Comparison of ENCODE assay signal across 17 cellular contexts in the genomic region with DNA sequence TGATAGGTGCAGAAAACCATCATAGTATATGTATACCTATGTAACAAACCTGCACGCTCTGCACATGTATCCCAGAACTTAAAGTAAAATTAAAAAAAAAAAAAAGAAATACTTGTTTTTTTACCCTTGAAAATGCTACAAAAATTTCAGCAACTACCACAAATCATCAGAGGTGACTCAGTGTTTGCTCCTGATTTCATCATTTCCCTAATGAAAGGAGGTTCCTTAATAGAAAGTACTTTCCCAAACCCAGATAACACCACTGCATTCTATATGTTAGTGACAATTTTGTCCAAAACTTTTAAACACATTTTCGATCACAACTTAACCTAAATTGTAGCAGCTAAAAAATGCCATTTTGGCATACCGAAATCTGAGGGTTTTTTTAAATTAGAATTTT.
DNase-seq lines count a peak whose midpoint lies in the region; ATAC-seq and TF ChIP-seq lines count a peak whose summit lies in the region.
"Had no signal": no experiment of that assay in that cellular context is flagged by ENCODE, and none has a peak within 500 bp of the region (broad histone marks: within the 10 kb centered on the region; RNA-seq: fewer than 3 reads in every experiment).

No MANE protein-coding gene starts in this region.

- intact Hi-C loops in MCF 10A (cut with micrococcal nuclease): no loop called here
- intact Hi-C loops in breast epithelium (cut with DNase I; ENCODE audit: low total_unique reads): no loop called here

- H3K4me1 Mint-ChIP-seq in MCF 10A (ENCODE audit: insufficient read depth, unreplicated experiment): peaks cover 20% of the 10 kb centered on the region

- no peak for TF ChIP-seq POLR2A in breast epithelium (IDR thresholded peaks at IDR 0.05)

- DNase-seq in MCF 10A (ENCODE audit: unreplicated experiment): peak; percentile 47
- DNase-seq in breast epithelium (ENCODE audit: low spot score in 2 of 2): no peak
- DNase-seq in NOMO-1 treated with DMSO at 0.1 percent for 48 hours (lab: John Stamatoyannopoulos, UW; ENCODE audit: unreplicated experiment): peak; percentile 49
- peak; percentile 64 for DNase-seq in epithelial cell of esophagus (ENCODE audit: low read depth)
- no peak for DNase-seq in smooth muscle cell (lab: John Stamatoyannopoulos, UW; ENCODE audit: unreplicated experiment)
- DNase-seq in hypothalamus (lab: John Stamatoyannopoulos, UW): no peak
- DNase-seq: activated naive CD4-positive, alpha-beta T cell treated with anti-CD3 and anti-CD28 coated beads, Interleukin-2, amount 50 U/mL, for 16 hours; colonic mucosa; gastrocnemius medialis; kidney; NCI-H1092; NCI-H510A; posterior cingulate gyrus; SHP77; uterus had no signal

- H3K27me3 Mint-ChIP-seq in MCF 10A (ENCODE audit: insufficient read depth, unreplicated experiment): no peaks in the 10 kb centered on the region

- H3K9me3 Mint-ChIP-seq in MCF 10A (ENCODE audit: unreplicated experiment): no peaks in the 10 kb centered on the region

- no peaks in the 10 kb centered on the region for H3K9me3 ChIP-seq in breast epithelium
- no peaks in the 10 kb centered on the region for H3K9me3 ChIP-seq in smooth muscle cell (replicated peaks; ENCODE audit: low read depth)
- H3K9me3 ChIP-seq: colonic mucosa, gastrocnemius medialis, uterus had no signal

- no peaks in the 10 kb centered on the region for H3K36me3 ChIP-seq in breast epithelium
- no peaks in the 10 kb centered on the region for H3K36me3 ChIP-seq in smooth muscle cell (ENCODE audit: low read depth)
- H3K36me3 ChIP-seq: colonic mucosa, gastrocnemius medialis, uterus had no signal

- H3K4me1 ChIP-seq in breast epithelium (no peaks in the 10 kb centered on the region), smooth muscle cell (ENCODE audit: low read depth) (no peaks in the 10 kb centered on the region)
- H3K4me1 ChIP-seq: colonic mucosa, gastrocnemius medialis, uterus had no signal

- H3K4me3 ChIP-seq in breast epithelium (no peak overlapping the region), epithelial cell of esophagus (ENCODE audit: low read length) (no peak overlapping the region), smooth muscle cell (no peak overlapping the region)
- H3K4me3 ChIP-seq: colonic mucosa, gastrocnemius medialis, uterus had no signal

- H2AFZ ChIP-seq in smooth muscle cell (ENCODE audit: low read depth): no peak overlapping the region

- BruUV-seq in MCF 10A (replicated peaks; lab: Mats Ljungman, UMichigan): no TSS peak

- H3K27ac ChIP-seq in breast epithelium: no peak overlapping the region
- H3K27ac ChIP-seq in smooth muscle cell (ENCODE audit: low read depth): no peak overlapping the region
- H3K27ac ChIP-seq: colonic mucosa, gastrocnemius medialis, uterus had no signal

- no peaks in the 10 kb centered on the region for H3K79me2 ChIP-seq in smooth muscle cell (ENCODE audit: low read depth)

- no peaks in the 10 kb centered on the region for H3K36me3 Mint-ChIP-seq in MCF 10A (ENCODE audit: insufficient read depth, unreplicated experiment)

- no peak overlapping the region for H3K4me3 Mint-ChIP-seq in MCF 10A (ENCODE audit: unreplicated experiment)

- CTCF ChIA-PET in MCF 10A (lab: Yijun Ruan, JAX): interaction anchor here (0.6 kb wide), 1 partner anchor 501 kb away, joined by 4 read pairs; no protein-coding TSS in a partner anchor

- TF ChIP-seq CTCF in MCF 10A (IDR thresholded peaks at IDR 0.05; ENCODE audit: unreplicated experiment): no peak
- TF ChIP-seq CTCF in breast epithelium (IDR thresholded peaks at IDR 0.05): no peak
- no peak for TF ChIP-seq CTCF in epithelial cell of esophagus (IDR thresholded peaks at IDR 0.05; ENCODE audit: insufficient read depth, low read depth, low read length, missing control alignments)
- no peak for TF ChIP-seq CTCF in smooth muscle cell (IDR thresholded peaks at IDR 0.05; ENCODE audit: borderline replicate concordance, insufficient read depth, poor library complexity, severe bottlenecking)

- ATAC-seq in GM21786 (IDR thresholded peaks at IDR 0.05; ENCODE audit: unreplicated experiment): no peak
- no peak for ATAC-seq in GM21447 (IDR thresholded peaks at IDR 0.05; ENCODE audit: unreplicated experiment)
- ATAC-seq: gastrocnemius medialis had no signal

- 96% methylated on average over 3 of the region's 3 CpGs for WGBS in smooth muscle cell (ENCODE audit: low lambda C conversion rate)

- H3K9ac ChIP-seq in smooth muscle cell (ENCODE audit: low read depth): no peak overlapping the region

- H3F3A ChIP-seq in smooth muscle cell (ENCODE audit: low read depth): no peaks in the 10 kb centered on the region

- H3K27me3 ChIP-seq in breast epithelium (no peaks in the 10 kb centered on the region), smooth muscle cell (ENCODE audit: low read depth) (no peaks in the 10 kb centered on the region)
- H3K27me3 ChIP-seq: colonic mucosa, gastrocnemius medialis, uterus had no signal

- peak overlapping the region; percentile 21 for H3K4me2 ChIP-seq in smooth muscle cell

- POLR2A ChIA-PET in MCF 10A (lab: Yijun Ruan, JAX): no interaction called here

- H3K27ac Mint-ChIP-seq in MCF 10A (ENCODE audit: low read depth, unreplicated experiment): peak overlapping the region; percentile 32

- H4K20me1 ChIP-seq in smooth muscle cell (ENCODE audit: low read depth): no peaks in the 10 kb centered on the region

Comparison
In these comparisons a context has a peak if more than half of its experiments do, and no peak if none do; other contexts are left out.
1. DNase-seq: peak in MCF 10A (single experiment), NOMO-1 treated with DMSO at 0.1 percent for 48 hours (single experiment) and epithelial cell of esophagus (single experiment); none in breast epithelium (0 of 2), smooth muscle cell (single experiment) and hypothalamus (0 of 51).